Comparison of ENCODE assay signal across 8 cellular contexts in genomic region chr14:23120405-23121251, GRCh38. TPM values are rescaled to one million over a fixed set of nuclear protein-coding genes. Genes with fewer than 3 reads are reported as not detected.
DNase-seq lines count a peak whose midpoint lies in the region; ATAC-seq and TF ChIP-seq lines count a peak whose summit lies in the region.

No MANE protein-coding gene starts in this region.

- no peak overlapping the region for H3K4me3 ChIP-seq in ectodermal cell (ENCODE audit: insufficient read depth, low read depth, low read length)

- H3K27ac ChIP-seq in ectodermal cell (ENCODE audit: insufficient read depth, low read depth, low read length, poor library complexity, severe bottlenecking): peak overlapping the region; percentile 16

- peaks cover 0 to 2% (median 0%) of the 10 kb centered on the region in 3 donors for H3K27me3 Mint-ChIP-seq in CD14-positive monocyte (ENCODE audit: low read depth in 3 of 3)

- peak; percentile 99 for TF ChIP-seq CTCF in CD14-positive monocyte (IDR thresholded peaks at IDR 0.05)

- peaks cover 16% of the 10 kb centered on the region for H3K4me1 ChIP-seq in ectodermal cell (ENCODE audit: control insufficient read depth, insufficient read depth, low read length)

- intact Hi-C loops in CD14-positive monocyte (cut with micrococcal nuclease): loop anchor here (1.0 to 2.0 kb wide), 2 partner anchors 64 to 67 kb away; no protein-coding TSS in a partner anchor

- DNase-seq in CD14-positive monocyte (ENCODE audit: low spot score): peak; percentile 91
- DNase-seq in HUDEP-2 (lab: John Stamatoyannopoulos, UW; ENCODE audit: unreplicated experiment in 76 of 76): peak in 73 of 76 experiments; percentile 20 to 93 (median 76)
- peak; percentile 79 for DNase-seq in NK-92 treated with Interleukin-12 subunit alpha and Interleukin-12 subunit beta, amount 100 ng/mL, for 24 hours (lab: John Stamatoyannopoulos, UW)
- DNase-seq in activated CD8-positive, alpha-beta memory T cell treated with anti-CD3 and anti-CD28 coated beads for 1 hour (ENCODE audit: extremely low read depth in 1 of 2, low read depth in 1 of 2): peak; percentile 50 to 56
- DNase-seq in lung microvascular endothelial cell (ENCODE audit: low read depth in 2 of 2): peak; percentile 86 to 89
- DNase-seq in stimulated activated CD8-positive, alpha-beta memory T cell treated with anti-CD3 and anti-CD28 coated beads, Interleukin-12 subunit alpha, Interleukin-12 subunit beta, amount 100 ng/mL, for 24 hours (ENCODE audit: extremely low read depth): peak; percentile 41

- no peaks in the 10 kb centered on the region for H3K9me3 ChIP-seq in ectodermal cell (ENCODE audit: control insufficient read depth, low read length)

- peaks cover 60% of the 10 kb centered on the region for H3K4me1 Mint-ChIP-seq in CD14-positive monocyte

- H3K27ac Mint-ChIP-seq in CD14-positive monocyte: peak overlapping the region; percentile 88 to 94 (median 92)

- no peaks in the 10 kb centered on the region for H3K9me3 Mint-ChIP-seq in CD14-positive monocyte

- ATAC-seq in GM19463 (IDR thresholded peaks at IDR 0.05; ENCODE audit: unreplicated experiment): peak; percentile 80

- no peaks in the 10 kb centered on the region for H3K27me3 ChIP-seq in ectodermal cell (ENCODE audit: control insufficient read depth, insufficient read depth, low read length, poor library complexity, severe bottlenecking)

- peaks cover 0 to 4% of the 10 kb centered on the region in 2 donors for H3K36me3 Mint-ChIP-seq in CD14-positive monocyte

- no peaks in the 10 kb centered on the region for H3K36me3 ChIP-seq in ectodermal cell (ENCODE audit: control insufficient read depth, insufficient read depth, low read length)

- 14 to 23% methylated on average over 8 to 9 of the region's 9 CpGs for WGBS in ectodermal cell, 2 experiments

- peak overlapping the region in 1 of 2 donors; percentile 74 for H3K4me3 Mint-ChIP-seq in CD14-positive monocyte

RNA-seq across cellular contexts. Expression of gene CEBPE, which starts 1.6 kb away (rescaled TPM):
- 1 to 10 TPM in 1 of 2 donors, under 1 TPM in 1; 0.73 to 1.3 TPM for polyA plus RNA-seq in CD14-positive monocyte
- not detected for polyA plus RNA-seq in ectodermal cell (2013, experiment 1 of 4)
- polyA plus RNA-seq in ectodermal cell (2013, experiment 2 of 4): not detected
- not detected for polyA plus RNA-seq in ectodermal cell (2013, experiment 3 of 4)
- not detected for polyA plus RNA-seq in ectodermal cell (2013, experiment 4 of 4)
- not detected in 2 replicates for total RNA-seq in lung microvascular endothelial cell

RNA-seq across cellular contexts. Expression of gene CIROP, which starts 15.8 kb away (rescaled TPM):
- not detected for polyA plus RNA-seq in CD14-positive monocyte
- not detected for polyA plus RNA-seq in ectodermal cell (2013, experiment 1 of 4)
- polyA plus RNA-seq in ectodermal cell (2013, experiment 2 of 4): not detected
- not detected for polyA plus RNA-seq in ectodermal cell (2013, experiment 3 of 4)
- not detected for polyA plus RNA-seq in ectodermal cell (2013, experiment 4 of 4)
- total RNA-seq in lung microvascular endothelial cell: not detected in 2 replicates

RNA-seq across cellular contexts. Expression of gene C14orf119, which starts 25.3 kb away (rescaled TPM):
- polyA plus RNA-seq in CD14-positive monocyte: 100 to 1,000 TPM; 106 to 110 TPM
- polyA plus RNA-seq in ectodermal cell (2013, experiment 1 of 4): 50.3 TPM
- 56.0 TPM for polyA plus RNA-seq in ectodermal cell (2013, experiment 2 of 4)
- 58.7 TPM for polyA plus RNA-seq in ectodermal cell (2013, experiment 3 of 4)
- polyA plus RNA-seq in ectodermal cell (2013, experiment 4 of 4): 52.6 TPM
- 41.2 and 45.0 TPM in 2 replicates for total RNA-seq in lung microvascular endothelial cell

RNA-seq across cellular contexts. Expression of gene ACIN1, which starts 25.7 kb away (rescaled TPM):
- 1 to 10 TPM; 2.8 to 5.4 TPM for polyA plus RNA-seq in CD14-positive monocyte
- 348 TPM for polyA plus RNA-seq in ectodermal cell (2013, experiment 1 of 4)
- polyA plus RNA-seq in ectodermal cell (2013, experiment 2 of 4): 376 TPM
- 247 TPM for polyA plus RNA-seq in ectodermal cell (2013, experiment 3 of 4)
- 287 TPM for polyA plus RNA-seq in ectodermal cell (2013, experiment 4 of 4)
- 32.7 and 48.6 TPM in 2 replicates for total RNA-seq in lung microvascular endothelial cell

Comparison
In these comparisons a context has a peak if more than half of its experiments do, and no peak if none do; other contexts are left out.
1. DNase-seq: peak in every context shown above with its lines; median percentile 91 in CD14-positive monocyte; 88 in lung microvascular endothelial cell; 79 in NK-92 treated with Interleukin-12 subunit alpha and Interleukin-12 subunit beta, amount 100 ng/mL, for 24 hours; 76 in HUDEP-2; 53 in activated CD8-positive, alpha-beta memory T cell treated with anti-CD3 and anti-CD28 coated beads for 1 hour; 41 in stimulated activated CD8-positive, alpha-beta memory T cell treated with anti-CD3 and anti-CD28 coated beads, Interleukin-12 subunit alpha, Interleukin-12 subunit beta, amount 100 ng/mL, for 24 hours.